In genomic region chr16:85930321-85930720, GRCh38 we compare ENCODE assay signal across 22 cellular contexts. TPM values are rescaled to one million over a fixed set of nuclear protein-coding genes. Genes with fewer than 3 reads are reported as not detected.
DNase-seq lines count a peak whose midpoint lies in the region; ATAC-seq, FAIRE-seq and TF ChIP-seq lines count a peak whose summit lies in the region.
"Had no signal": no experiment of that assay in that cellular context is flagged by ENCODE, and none has a peak within 500 bp of the region (broad histone marks: within the 10 kb centered on the region; RNA-seq: fewer than 3 reads in every experiment).

No MANE protein-coding gene starts in this region.

- H3K4me1 Mint-ChIP-seq in activated T-helper 17 cell treated with anti-CD3 and anti-CD28 coated beads, Interleukin-2, amount 50 U/mL, for 72 hours: peaks cover 15% of the 10 kb centered on the region

- BruUV-seq in HepG2 (replicated peaks; lab: Mats Ljungman, UMichigan): no TSS peak

- H3K27me3 Mint-ChIP-seq in activated T-helper 17 cell treated with anti-CD3 and anti-CD28 coated beads, Interleukin-2, amount 50 U/mL, for 72 hours: peaks cover 15% of the 10 kb centered on the region

- TF ChIP-seq CTCF in NB4 (IDR thresholded peaks at IDR 0.05; ENCODE audit: low read depth, low read length): no peak
- TF ChIP-seq CTCF in HepG2 (CRISPR knock-in tag; IDR thresholded peaks at IDR 0.05): no peak
- TF ChIP-seq CTCF in thyroid gland (IDR thresholded peaks at IDR 0.05): no peak

- H3K27me3 ChIP-seq in HepG2 (ENCODE audit: control insufficient read depth in 1 of 2, insufficient read depth in 2 of 2, low read length in 2 of 2): peaks cover 5 to 63% of the 10 kb centered on the region in 2 experiments; a peak in 3 of 5 replicates
- H3K27me3 ChIP-seq in thyroid gland: no peaks in the 10 kb centered on the region

- no peak for TF ChIP-seq RAD21 in HepG2 (CRISPR knock-in tag; IDR thresholded peaks at IDR 0.05)

- H2AFZ ChIP-seq in HepG2 (ENCODE audit: low read length): no peak overlapping the region

- ATAC-seq in Right ventricle myocardium inferior: no peak
- ATAC-seq in left ventricle myocardium superior: no peak
- ATAC-seq in HepG2: no peak
- no peak for ATAC-seq in activated T-helper 17 cell treated with anti-CD3 and anti-CD28 coated beads, Interleukin-2, amount 50 U/mL, for 72 hours (replicated peaks)
- ATAC-seq in left colon: no peak
- ATAC-seq: CD8-positive, alpha-beta T cell had no signal

- no peak overlapping the region for H3K4me2 ChIP-seq in HepG2 (ENCODE audit: low read depth, low read length)

- in situ Hi-C loops in HepG2 (cut with HindIII; ENCODE audit: extremely low pct_ligation_motif_present, low pct_unique_long_range_greater_than_20kb): no loop called here

- TF ChIP-seq POLR2A in NB4 (IDR thresholded peaks at IDR 0.05; ENCODE audit: extremely low read depth, insufficient read length) (no peak), HepG2 (IDR thresholded peaks at IDR 0.05; ENCODE audit: insufficient read depth in 1 of 2, low read depth in 2 of 2, low read length in 2 of 2) (no peak), thyroid gland (IDR thresholded peaks at IDR 0.05) (no peak)

- H3K4me3 Mint-ChIP-seq in activated T-helper 17 cell treated with anti-CD3 and anti-CD28 coated beads, Interleukin-2, amount 50 U/mL, for 72 hours: no peak overlapping the region
- H3K4me3 Mint-ChIP-seq: CD8-positive, alpha-beta T cell had no signal

- no peak overlapping the region for H3K27ac Mint-ChIP-seq in activated T-helper 17 cell treated with anti-CD3 and anti-CD28 coated beads, Interleukin-2, amount 50 U/mL, for 72 hours
- H3K27ac Mint-ChIP-seq: CD8-positive, alpha-beta T cell had no signal

- no peaks in the 10 kb centered on the region for H4K20me1 ChIP-seq in HepG2 (ENCODE audit: insufficient read depth, low read length)

- no peak overlapping the region for H3K9ac ChIP-seq in HepG2 (ENCODE audit: insufficient read depth, low read depth, low read length)

- intact Hi-C loops in Right ventricle myocardium inferior (cut with DNase I): no loop called here
- intact Hi-C loops in left ventricle myocardium superior (cut with micrococcal nuclease): no loop called here
- intact Hi-C loops in HepG2 (cut with micrococcal nuclease; ENCODE audit: unreplicated experiment): no loop called here
- intact Hi-C loops in thyroid gland (cut with DNase I): no loop called here
- intact Hi-C loops in left colon (cut with DNase I, micrococcal nuclease): no loop called here

- POLR2A ChIA-PET in HepG2 (lab: Yijun Ruan, JAX): no interaction called here

- H3K4me1 ChIP-seq in HepG2 (ENCODE audit: insufficient read depth, low read length): peaks cover 7% of the 10 kb centered on the region; the same call in 1 of the 2 replicates
- peaks cover 21 to 44% of the 10 kb centered on the region in 2 donors for H3K4me1 ChIP-seq in thyroid gland

- H3K36me3 Mint-ChIP-seq in activated T-helper 17 cell treated with anti-CD3 and anti-CD28 coated beads, Interleukin-2, amount 50 U/mL, for 72 hours (ENCODE audit: low read depth): no peaks in the 10 kb centered on the region
- H3K36me3 Mint-ChIP-seq: CD8-positive, alpha-beta T cell had no signal

- no peak overlapping the region for H3K4me3 ChIP-seq in NB4 (ENCODE audit: low read depth, low read length)
- no peak overlapping the region for H3K4me3 ChIP-seq in HepG2 (replicated peaks in 1 of 3; ENCODE audit: insufficient read depth in 1 of 3, low read depth in 2 of 3, low read length in 3 of 3)
- H3K4me3 ChIP-seq in thyroid gland (replicated peaks in 1 of 3): no peak overlapping the region

- peak; percentile 28 for DNase-seq in Right ventricle myocardium inferior (ENCODE audit: missing footprints)
- DNase-seq in left ventricle myocardium superior: no peak
- peak; percentile 40 for DNase-seq in NB4 (ENCODE audit: low read depth)
- no peak for DNase-seq in HepG2 (ENCODE audit: low spot score)
- no peak for DNase-seq in thyroid gland
- DNase-seq in left colon: no peak
- DNase-seq: CD8-positive, alpha-beta T cell; DMS153; Kasumi-1; NCI-H1436; NCI-H2029; NCI-H226; NCI-H510A treated with DMSO at 0.1 percent for 48 hours; NCI-H774; NK-92 treated with Interleukin-12 subunit alpha and Interleukin-12 subunit beta, amount 100 ng/mL, for 24 hours; OCI-M1 had no signal

- H3K27ac ChIP-seq in HepG2 (ENCODE audit: extremely low read length, insufficient read depth, low read length) (no peak overlapping the region), thyroid gland (peak overlapping the region in 2 of 3 donors; percentile 77 to 85)

- no peaks in the 10 kb centered on the region for H3K9me3 Mint-ChIP-seq in activated T-helper 17 cell treated with anti-CD3 and anti-CD28 coated beads, Interleukin-2, amount 50 U/mL, for 72 hours
- H3K9me3 Mint-ChIP-seq: CD8-positive, alpha-beta T cell had no signal

- no peaks in the 10 kb centered on the region for H3K79me2 ChIP-seq in HepG2 (ENCODE audit: insufficient read depth, low read length)

- H3K9me3 ChIP-seq in HepG2 (ENCODE audit: low read length) (no peaks in the 10 kb centered on the region), thyroid gland (no peaks in the 10 kb centered on the region)

- FAIRE-seq in HepG2 (lab: Jason Lieb, UNC): no peak
- FAIRE-seq: GM12891, RCC 7860 had no signal

- 47% methylated on average over 15 of the region's 15 CpGs for WGBS in HepG2 (ENCODE audit: low lambda C conversion rate)
- WGBS in thyroid gland, 2 donors: 97 to 98% methylated on average over 15 of the region's 15 CpGs

- CTCF ChIA-PET in HepG2 (lab: Yijun Ruan, JAX; ENCODE audit: low intra/inter-chr PET ratio, low total read pairs): no interaction called here

- TF ChIP-seq EP300 in HepG2 (IDR thresholded peaks at IDR 0.05; ENCODE audit: low read depth in 2 of 2, low read length in 2 of 2) (no peak), HepG2 (CRISPR knock-in tag; IDR thresholded peaks at IDR 0.05; ENCODE audit: borderline replicate concordance) (no peak)

- H3K36me3 ChIP-seq in HepG2 (replicated peaks in 1 of 2; ENCODE audit: control insufficient read depth in 1 of 2, insufficient read depth in 2 of 2, low read length in 2 of 2): no peaks in the 10 kb centered on the region
- H3K36me3 ChIP-seq in thyroid gland: no peaks in the 10 kb centered on the region

TF ChIP-seq in HepG2, 621 proteins besides CTCF, POLR2A, EP300 and RAD21:
- TF ChIP-seq DNMT3B (CRISPR knock-in tag; conservative IDR thresholded peaks at IDR 0.05) (no peak), ZNF629 (CRISPR knock-in tag; conservative IDR thresholded peaks at IDR 0.05) (0 out of 2 replicates have a peak, but pooled peaks have one; percentile 31)
TF ChIP-seq in HepG2: peak in this region for 1.

RNA-seq across cellular contexts. Expression of gene IRF8, which starts 31.4 kb away (rescaled TPM):
- total RNA-seq in Right ventricle myocardium inferior (3.3 TPM), left ventricle myocardium superior (3.5 TPM), HepG2 (2016; rRNA removed; fragmentation: Illumina TruSeq; extraction: Trizol) (not detected in 2 replicates), thyroid gland (10 to 100 TPM in 1 of 4 donors, 1 to 10 TPM in 3; 2.4 to 14.6 (median 5.0) TPM), left colon (10 to 100 TPM; 41.9 to 48.7 TPM)
- not detected in 2 replicates for total RNA-seq in HepG2 (2016; cell fraction: cytosol; rRNA removed; fragmentation: Illumina TruSeq; extraction: Trizol; ENCODE audit: low read depth)
- not detected in 2 replicates for total RNA-seq in HepG2 (2016; cell fraction: insoluble cytoplasmic fraction; rRNA removed; fragmentation: Illumina TruSeq; extraction: Trizol)
- not detected in 2 replicates for total RNA-seq in HepG2 (2016; cell fraction: membrane; rRNA removed; fragmentation: Illumina TruSeq; extraction: Trizol)
- total RNA-seq in HepG2 (2016; cell fraction: nucleus; rRNA removed; fragmentation: Illumina TruSeq; extraction: Trizol): not detected in 2 replicates
- polyA plus RNA-seq in HepG2 (2011; rRNA removed): not detected in 2 replicates
- 0.05 TPM in 1 of 2 replicates, not detected in the other for polyA plus RNA-seq in HepG2 (2011; cell fraction: cytosol; rRNA removed)
- 0.28 TPM in 1 of 2 replicates, not detected in the other for polyA plus RNA-seq in HepG2 (2011; cell fraction: nucleus; rRNA removed)
- not detected in 2 replicates for polyA plus RNA-seq in HepG2 (2012)
- polyA plus RNA-seq in HepG2 (2016; cell fraction: cytosol; fragmentation: Illumina TruSeq; extraction: Trizol; ENCODE audit: low read depth): not detected in 2 replicates
- not detected in 2 replicates for polyA plus RNA-seq in HepG2 (2016; cell fraction: insoluble cytoplasmic fraction; fragmentation: Illumina TruSeq; extraction: Trizol; ENCODE audit: low read depth)
- polyA plus RNA-seq in HepG2 (2016; cell fraction: membrane; fragmentation: Illumina TruSeq; extraction: Trizol; ENCODE audit: low read depth): not detected in 2 replicates
- not detected in 2 replicates for polyA plus RNA-seq in HepG2 (2016; cell fraction: nucleus; fragmentation: Illumina TruSeq; extraction: Trizol; ENCODE audit: insufficient read depth, low read depth)
- polyA minus RNA-seq in HepG2 (2011; rRNA and poly(A)+ RNA removed; ENCODE audit: low replicate concordance): 0.61 TPM in 1 of 2 replicates, not detected in the other
- polyA minus RNA-seq in HepG2 (2011; cell fraction: cytosol; rRNA and poly(A)+ RNA removed): not detected in 2 replicates
- not detected in 2 replicates for polyA minus RNA-seq in HepG2 (2011; cell fraction: nucleus; rRNA and poly(A)+ RNA removed)
- total RNA-seq in activated T-helper 17 cell treated with anti-CD3 and anti-CD28 coated beads, Interleukin-2, amount 50 U/mL, for 72 hours: 10 to 100 TPM in 1 of 2 donors, 1 to 10 TPM in 1; 6.3 to 12.1 TPM
- total RNA-seq: G401, MCF 10A had no signal
- polyA plus RNA-seq: BJ had no signal

Comparison
In these comparisons a context has a peak if more than half of its experiments do, and no peak if none do; other contexts are left out.
1. DNase-seq: peak in Right ventricle myocardium inferior (single experiment) and NB4 (single experiment); none in left ventricle myocardium superior (single experiment), HepG2 (single experiment), thyroid gland (0 of 2) and left colon (0 of 2).